21 cellular contexts compared by ENCODE assay signal in the genomic region with DNA sequence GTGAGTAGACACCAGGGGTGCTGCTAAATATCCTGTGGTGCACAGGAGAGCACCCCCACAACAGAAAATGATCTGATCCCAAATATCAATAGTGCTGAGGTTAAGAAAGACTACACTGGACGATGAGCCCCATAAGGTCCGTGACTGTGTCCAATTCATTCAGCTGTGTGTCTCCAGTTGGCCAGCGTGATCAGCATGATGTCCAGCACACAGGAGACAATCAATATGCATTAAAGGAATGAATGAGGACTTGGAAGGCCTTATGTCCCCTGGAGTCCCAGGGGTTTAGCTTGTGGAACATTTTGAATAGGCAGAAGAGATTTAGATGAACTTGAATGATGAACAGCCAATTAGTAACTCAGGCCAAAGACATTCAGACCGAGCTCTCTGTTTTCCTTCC. TPM values are rescaled to one million over a fixed set of nuclear protein-coding genes. Genes with fewer than 3 reads are reported as not detected.
A peak's percentile ranks its signal among the peaks of the same experiment; 100 is the strongest.
DNase-seq lines count a peak whose midpoint lies in the region; ATAC-seq and TF ChIP-seq lines count a peak whose summit lies in the region.
"Had no signal": no experiment of that assay in that cellular context is flagged by ENCODE, and none has a peak within 500 bp of the region (broad histone marks: within the 10 kb centered on the region; RNA-seq: fewer than 3 reads in every experiment).

No MANE protein-coding gene starts in this region.

- H3K4me3 ChIP-seq in OCI-LY3 (ENCODE audit: low read length): 0 out of 2 replicates have a peak overlapping the region, but pooled peaks have one; percentile 0
- no peak overlapping the region for H3K4me3 ChIP-seq in mucosa of descending colon
- H3K4me3 ChIP-seq: uterus had no signal

- H3K36me3 Mint-ChIP-seq in activated naive CD4-positive, alpha-beta T cell treated with anti-CD3 and anti-CD28 coated beads, Interleukin-2, amount 10 ng/mL, durations not matched to agents 7 days and 5 days: peaks cover 79% of the 10 kb centered on the region
- peaks cover 35% of the 10 kb centered on the region for H3K36me3 Mint-ChIP-seq in activated naive CD4-positive, alpha-beta T cell treated with anti-CD3 and anti-CD28 coated beads for 36 hours (ENCODE audit: low read depth)
- H3K36me3 Mint-ChIP-seq in central memory CD8-positive, alpha-beta T cell (ENCODE audit: insufficient read depth): peaks cover 62% of the 10 kb centered on the region
- H3K36me3 Mint-ChIP-seq in stimulated activated effector memory CD8-positive, alpha-beta T cell treated with anti-CD3 and anti-CD28 coated beads, Interleukin-12 subunit alpha, Interleukin-12 subunit beta, amount 100 ng/mL, for 72 hours: peaks cover 98% of the 10 kb centered on the region

- H3K27ac Mint-ChIP-seq in activated naive CD4-positive, alpha-beta T cell treated with anti-CD3 and anti-CD28 coated beads, Interleukin-2, amount 10 ng/mL, durations not matched to agents 7 days and 5 days: peak overlapping the region; percentile 4
- no peak overlapping the region for H3K27ac Mint-ChIP-seq in activated naive CD4-positive, alpha-beta T cell treated with anti-CD3 and anti-CD28 coated beads for 36 hours
- H3K27ac Mint-ChIP-seq in central memory CD8-positive, alpha-beta T cell (ENCODE audit: low read depth): peak overlapping the region; percentile 56
- peak overlapping the region; percentile 72 for H3K27ac Mint-ChIP-seq in stimulated activated effector memory CD8-positive, alpha-beta T cell treated with anti-CD3 and anti-CD28 coated beads, Interleukin-12 subunit alpha, Interleukin-12 subunit beta, amount 100 ng/mL, for 72 hours
- H3K27ac Mint-ChIP-seq: activated naive CD4-positive, alpha-beta T cell treated with anti-CD3 and anti-CD28 coated beads, Interleukin-2, amount 50 U/mL, for 72 hours; HFFc6; stimulated activated naive CD8-positive, alpha-beta T cell treated with anti-CD3 and anti-CD28 coated beads, Interleukin-15, amount 100 ng/mL, for 72 hours had no signal

- peaks cover 99% of the 10 kb centered on the region for H4K20me1 ChIP-seq in OCI-LY3 (ENCODE audit: insufficient read depth, low read length)

- DNase-seq in activated naive CD4-positive, alpha-beta T cell treated with anti-CD3 and anti-CD28 coated beads, Interleukin-2, amount 10 ng/mL, durations not matched to agents 7 days and 5 days: no peak
- no peak for DNase-seq in activated naive CD4-positive, alpha-beta T cell treated with anti-CD3 and anti-CD28 coated beads for 36 hours
- DNase-seq in central memory CD8-positive, alpha-beta T cell (ENCODE audit: low spot score in 2 of 2): no peak
- DNase-seq in stimulated activated effector memory CD8-positive, alpha-beta T cell treated with anti-CD3 and anti-CD28 coated beads, Interleukin-12 subunit alpha, Interleukin-12 subunit beta, amount 100 ng/mL, for 72 hours (ENCODE audit: low spot score in 2 of 2): no peak
- DNase-seq in mucosa of descending colon: no peak
- DNase-seq in NCI-H2227 (lab: John Stamatoyannopoulos, UW; ENCODE audit: unreplicated experiment): no peak
- DNase-seq: brain microvascular endothelial cell; COR-L47; HFFc6; islet precursor cell; NCI-H345; SIG-M5; stimulated activated CD4-positive, alpha-beta T cell treated with anti-CD3 and anti-CD28 coated beads, Interleukin-15, amount 100 ng/mL, for 24 hours; stimulated activated naive CD8-positive, alpha-beta T cell treated with anti-CD3 and anti-CD28 coated beads, Interleukin-15, amount 100 ng/mL, for 72 hours; uterus had no signal

- H3K4me1 Mint-ChIP-seq in activated naive CD4-positive, alpha-beta T cell treated with anti-CD3 and anti-CD28 coated beads, Interleukin-2, amount 10 ng/mL, durations not matched to agents 7 days and 5 days: peaks cover 83% of the 10 kb centered on the region
- peaks cover 71% of the 10 kb centered on the region for H3K4me1 Mint-ChIP-seq in activated naive CD4-positive, alpha-beta T cell treated with anti-CD3 and anti-CD28 coated beads for 36 hours (ENCODE audit: low read depth)
- peaks cover 94% of the 10 kb centered on the region for H3K4me1 Mint-ChIP-seq in central memory CD8-positive, alpha-beta T cell
- H3K4me1 Mint-ChIP-seq in stimulated activated effector memory CD8-positive, alpha-beta T cell treated with anti-CD3 and anti-CD28 coated beads, Interleukin-12 subunit alpha, Interleukin-12 subunit beta, amount 100 ng/mL, for 72 hours: peaks cover 93% of the 10 kb centered on the region

- H3K4me1 ChIP-seq in OCI-LY3 (ENCODE audit: low read length) (peaks cover 94% of the 10 kb centered on the region), mucosa of descending colon (ENCODE audit: low read depth) (no peaks in the 10 kb centered on the region)

- H3K27me3 ChIP-seq in OCI-LY3 (ENCODE audit: low read depth, low read length): no peaks in the 10 kb centered on the region

- no peak overlapping the region for H3K9ac ChIP-seq in OCI-LY3 (ENCODE audit: low read length)

- H3K9me3 Mint-ChIP-seq in activated naive CD4-positive, alpha-beta T cell treated with anti-CD3 and anti-CD28 coated beads, Interleukin-2, amount 10 ng/mL, durations not matched to agents 7 days and 5 days: no peaks in the 10 kb centered on the region
- H3K9me3 Mint-ChIP-seq in activated naive CD4-positive, alpha-beta T cell treated with anti-CD3 and anti-CD28 coated beads for 36 hours: no peaks in the 10 kb centered on the region
- no peaks in the 10 kb centered on the region for H3K9me3 Mint-ChIP-seq in central memory CD8-positive, alpha-beta T cell
- H3K9me3 Mint-ChIP-seq in stimulated activated effector memory CD8-positive, alpha-beta T cell treated with anti-CD3 and anti-CD28 coated beads, Interleukin-12 subunit alpha, Interleukin-12 subunit beta, amount 100 ng/mL, for 72 hours: no peaks in the 10 kb centered on the region
- H3K9me3 Mint-ChIP-seq: activated naive CD4-positive, alpha-beta T cell treated with anti-CD3 and anti-CD28 coated beads, Interleukin-2, amount 50 U/mL, for 72 hours; HFFc6; stimulated activated naive CD8-positive, alpha-beta T cell treated with anti-CD3 and anti-CD28 coated beads, Interleukin-15, amount 100 ng/mL, for 72 hours had no signal

- intact Hi-C loops in activated naive CD4-positive, alpha-beta T cell treated with anti-CD3 and anti-CD28 coated beads for 36 hours (cut with micrococcal nuclease): no loop called here
- intact Hi-C loops in mucosa of descending colon (cut with DNase I, micrococcal nuclease): no loop called here

- no peak for TF ChIP-seq CTCF in OCI-LY3 (IDR thresholded peaks at IDR 0.05; ENCODE audit: low read depth, low read length)
- TF ChIP-seq CTCF in mucosa of descending colon (IDR thresholded peaks at IDR 0.05): no peak

- ATAC-seq in central memory CD8-positive, alpha-beta T cell (replicated peaks; ENCODE audit: extremely low read depth, poor library complexity, severe bottlenecking): no peak
- no peak for ATAC-seq in stimulated activated effector memory CD8-positive, alpha-beta T cell treated with anti-CD3 and anti-CD28 coated beads, Interleukin-12 subunit alpha, Interleukin-12 subunit beta, amount 100 ng/mL, for 72 hours
- no peak for ATAC-seq in HG03520 (IDR thresholded peaks at IDR 0.05; ENCODE audit: unreplicated experiment)
- no peak for ATAC-seq in mucosa of descending colon
- ATAC-seq: activated CD4-positive, CD25-positive, alpha-beta regulatory T cell treated with anti-CD3 and anti-CD28 coated beads, Interleukin-2, amount 50 U/mL, for 24 hours; activated naive CD4-positive, alpha-beta T cell treated with anti-CD3 and anti-CD28 coated beads, Interleukin-2, amount 50 U/mL, for 72 hours; stimulated activated naive CD8-positive, alpha-beta T cell treated with anti-CD3 and anti-CD28 coated beads, Interleukin-15, amount 100 ng/mL, for 72 hours had no signal

- no peak overlapping the region for H2AFZ ChIP-seq in OCI-LY3 (ENCODE audit: low read depth, low read length)

- H3K9me3 ChIP-seq in OCI-LY3 (ENCODE audit: insufficient read depth, low read length) (no peaks in the 10 kb centered on the region), mucosa of descending colon (no peaks in the 10 kb centered on the region)
- H3K9me3 ChIP-seq: neutrophil, uterus had no signal

- H3K79me2 ChIP-seq in OCI-LY3 (ENCODE audit: low read length): peaks cover 100% of the 10 kb centered on the region

- H3K4me3 Mint-ChIP-seq in activated naive CD4-positive, alpha-beta T cell treated with anti-CD3 and anti-CD28 coated beads, Interleukin-2, amount 10 ng/mL, durations not matched to agents 7 days and 5 days: no peak overlapping the region
- H3K4me3 Mint-ChIP-seq in activated naive CD4-positive, alpha-beta T cell treated with anti-CD3 and anti-CD28 coated beads for 36 hours: no peak overlapping the region
- H3K4me3 Mint-ChIP-seq in central memory CD8-positive, alpha-beta T cell: no peak overlapping the region
- peak overlapping the region; percentile 11 for H3K4me3 Mint-ChIP-seq in stimulated activated effector memory CD8-positive, alpha-beta T cell treated with anti-CD3 and anti-CD28 coated beads, Interleukin-12 subunit alpha, Interleukin-12 subunit beta, amount 100 ng/mL, for 72 hours
- H3K4me3 Mint-ChIP-seq: HFFc6; stimulated activated naive CD8-positive, alpha-beta T cell treated with anti-CD3 and anti-CD28 coated beads, Interleukin-15, amount 100 ng/mL, for 72 hours had no signal

- H3K27me3 Mint-ChIP-seq in activated naive CD4-positive, alpha-beta T cell treated with anti-CD3 and anti-CD28 coated beads, Interleukin-2, amount 10 ng/mL, durations not matched to agents 7 days and 5 days: no peaks in the 10 kb centered on the region
- no peaks in the 10 kb centered on the region for H3K27me3 Mint-ChIP-seq in activated naive CD4-positive, alpha-beta T cell treated with anti-CD3 and anti-CD28 coated beads for 36 hours (ENCODE audit: low read depth)
- no peaks in the 10 kb centered on the region for H3K27me3 Mint-ChIP-seq in central memory CD8-positive, alpha-beta T cell
- H3K27me3 Mint-ChIP-seq: stimulated activated naive CD8-positive, alpha-beta T cell treated with anti-CD3 and anti-CD28 coated beads, Interleukin-15, amount 100 ng/mL, for 72 hours had no signal

- H3K36me3 ChIP-seq in OCI-LY3 (replicated peaks; ENCODE audit: low read depth, low read length) (peaks cover 87% of the 10 kb centered on the region), mucosa of descending colon (ENCODE audit: low read depth) (no peaks in the 10 kb centered on the region)
- H3K36me3 ChIP-seq: brain microvascular endothelial cell, neutrophil, uterus had no signal

- CTCF ChIA-PET in activated naive CD4-positive, alpha-beta T cell treated with anti-CD3 and anti-CD28 coated beads, Interleukin-2, amount 10 ng/mL, durations not matched to agents 7 days and 5 days (lab: Charles Lee): no interaction called here
- CTCF ChIA-PET in activated naive CD4-positive, alpha-beta T cell treated with anti-CD3 and anti-CD28 coated beads for 36 hours (lab: Charles Lee): interaction anchor here (0.8 kb wide), 1 partner anchor 82 kb away, joined by 3 read pairs; no protein-coding TSS in a partner anchor

- H3K27ac ChIP-seq in OCI-LY3 (ENCODE audit: low read length): peak overlapping the region; percentile 82
- H3K27ac ChIP-seq: brain microvascular endothelial cell, neutrophil had no signal

- H3K4me2 ChIP-seq in OCI-LY3 (ENCODE audit: low read length): peak overlapping the region; percentile 92

RNA-seq across cellular contexts. Expression of a gene that starts 6.3 kb away (rescaled TPM):
- total RNA-seq in activated naive CD4-positive, alpha-beta T cell treated with anti-CD3 and anti-CD28 coated beads for 36 hours: 10 to 100 TPM; 38.1 to 40.0 TPM
- total RNA-seq in mucosa of descending colon: 1 to 10 TPM; 4.4 to 5.6 (median 4.4) TPM
- total RNA-seq: HFFc6, M059J had no signal

Comparison
In these comparisons a context has a peak if more than half of its experiments do, and no peak if none do; other contexts are left out.
1. RNA of a gene that starts 6.3 kb away (total RNA-seq): 38.1 to 40.0 TPM in activated naive CD4-positive, alpha-beta T cell treated with anti-CD3 and anti-CD28 coated beads for 36 hours; 4.4 to 5.6 TPM in mucosa of descending colon; every median in the first group is over 4 times any median in the second.